ENCODE assay signal across 3 cellular contexts in the genomic region with DNA sequence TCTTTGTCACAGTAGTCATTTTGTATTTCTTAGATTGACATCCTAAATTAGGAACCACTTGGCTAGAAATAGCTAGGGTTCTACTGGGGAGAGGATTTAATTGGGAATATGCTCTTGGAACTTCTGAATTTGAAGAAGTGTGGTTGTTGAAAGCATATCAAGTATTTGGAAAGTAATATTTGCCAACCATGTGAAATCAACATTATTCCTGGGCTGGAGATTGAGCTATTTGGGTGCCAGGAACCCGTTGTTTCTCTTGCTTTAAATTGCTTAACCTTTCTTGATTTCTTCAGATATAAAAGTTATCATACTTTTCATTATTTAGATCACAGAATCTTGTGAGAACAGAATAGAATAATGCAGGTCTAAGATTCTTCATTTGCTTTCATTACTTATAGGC.
A peak's percentile ranks its signal among the peaks of the same experiment; 100 is the strongest.
TF ChIP-seq lines count a peak whose summit lies in the region.

No MANE protein-coding gene starts in this region.

TF ChIP-seq in liver, 16 proteins besides CTCF, POLR2A, EP300 and RAD21 (continued from another document):
- TF ChIP-seq YY1 (IDR thresholded peaks at IDR 0.05) (peak; percentile 30), JUND (IDR thresholded peaks at IDR 0.05) (no peak), EGR1 (IDR thresholded peaks at IDR 0.05; ENCODE audit: low read depth in 2 of 2) (no peak)

TF ChIP-seq in HepG2, 621 proteins besides CTCF, POLR2A, EP300 and RAD21 (continued from another document):
- TF ChIP-seq ZNF350 (CRISPR knock-in tag; IDR thresholded peaks at IDR 0.05; ENCODE audit: borderline replicate concordance, low read depth) (no peak), ZBTB38 (CRISPR knock-in tag; IDR thresholded peaks at IDR 0.05) (no peak), NCOA1 (CRISPR knock-in tag; IDR thresholded peaks at IDR 0.05) (no peak), NFE2L2 (IDR thresholded peaks at IDR 0.05; ENCODE audit: low read length) (no peak), TFAP4 (IDR thresholded peaks at IDR 0.05; ENCODE audit: borderline replicate concordance, low read depth) (no peak), KDM2A (CRISPR knock-in tag; IDR thresholded peaks at IDR 0.05; ENCODE audit: borderline replicate concordance, low read depth) (no peak), SIN3B (IDR thresholded peaks at IDR 0.05; ENCODE audit: low read length) (no peak), ZNF101 (CRISPR knock-in tag; IDR thresholded peaks at IDR 0.05; ENCODE audit: borderline replicate concordance, low read depth) (no peak), ZKSCAN5 (CRISPR knock-in tag; IDR thresholded peaks at IDR 0.05) (no peak), ZNF703 (CRISPR knock-in tag; IDR thresholded peaks at IDR 0.05; ENCODE audit: borderline replicate concordance) (no peak), CHD4 (IDR thresholded peaks at IDR 0.05; ENCODE audit: borderline replicate concordance, low read length) (no peak)

TF ChIP-seq in endothelial cell of umbilical vein, 7 proteins besides CTCF, POLR2A, EP300 and RAD21 (continued from another document):
- no peak for TF ChIP-seq MYC (IDR thresholded peaks at IDR 0.05; ENCODE audit: low read depth, low read length)
